In genomic region chr6:53591873-53592272, GRCh38 we compare ENCODE assay signal across 25 cellular contexts.
"Had no signal": no experiment of that assay in that cellular context is flagged by ENCODE, and none has a peak within 500 bp of the region (broad histone marks: within the 10 kb centered on the region; RNA-seq: fewer than 3 reads in every experiment).

No MANE protein-coding gene starts in this region.

- H3K27me3 Mint-ChIP-seq: activated B cell treated with CpG ODN at 0.5 μM for 24 hours, brain had no signal

- H3K27ac ChIP-seq: gastrocnemius medialis, neutrophil, ovary, prostate gland, thyroid gland, upper lobe of right lung had no signal

- H3K4me3 Mint-ChIP-seq: activated B cell treated with CpG ODN at 0.5 μM for 24 hours; activated CD4-positive, alpha-beta T cell treated with anti-CD3 and anti-CD28 coated beads, Interleukin-2, amount 10 ng/mL, durations not matched to agents 7 days and 5 days; activated naive CD4-positive, alpha-beta T cell treated with anti-CD3 and anti-CD28 coated beads, Interleukin-2, amount 10 ng/mL, durations not matched to agents 7 days and 5 days; activated T-cell treated with anti-CD3 and anti-CD28 coated beads, Interleukin-2, amount 50 U/mL, for 24 hours; brain; memory B cell; nephron; stimulated activated naive CD8-positive, alpha-beta T cell treated with anti-CD3 and anti-CD28 coated beads, Interleukin-15, Interleukin-2, amounts not matched to agents 100 ng/mL and 50 ng/mL, for 24 hours had no signal

- H3K9me3 Mint-ChIP-seq: activated B cell treated with CpG ODN at 0.5 μM for 24 hours; activated CD4-positive, alpha-beta T cell treated with anti-CD3 and anti-CD28 coated beads, Interleukin-2, amount 10 ng/mL, durations not matched to agents 7 days and 5 days; activated naive CD4-positive, alpha-beta T cell treated with anti-CD3 and anti-CD28 coated beads, Interleukin-2, amount 10 ng/mL, durations not matched to agents 7 days and 5 days; memory B cell; stimulated activated naive CD8-positive, alpha-beta T cell treated with anti-CD3 and anti-CD28 coated beads, Interleukin-15, Interleukin-2, amounts not matched to agents 100 ng/mL and 50 ng/mL, for 24 hours had no signal

- H3K9me3 ChIP-seq: gastrocnemius medialis, neutrophil, ovary, prostate gland, thyroid gland, upper lobe of right lung had no signal

- ATAC-seq: esophagus mucosa, gastrocnemius medialis, left cardiac atrium, upper lobe of right lung had no signal

- DNase-seq: activated B cell treated with CpG ODN at 0.5 μM for 24 hours; activated CD4-positive, alpha-beta T cell treated with anti-CD3 and anti-CD28 coated beads, Interleukin-2, amount 10 ng/mL, durations not matched to agents 7 days and 5 days; activated effector memory CD4-positive, alpha-beta T cell treated with anti-CD3 and anti-CD28 coated beads, Interleukin-2, amount 50 U/mL, for 16 hours; activated naive CD4-positive, alpha-beta T cell treated with anti-CD3 and anti-CD28 coated beads, Interleukin-2, amount 10 ng/mL, durations not matched to agents 7 days and 5 days; activated T-cell treated with anti-CD3 and anti-CD28 coated beads, Interleukin-2, amount 50 U/mL, for 24 hours; anterior cingulate cortex; caudate nucleus; dermis blood vessel endothelial cell; effector CD8-positive, alpha-beta T cell; gastrocnemius medialis; hypothalamus; left cardiac atrium; ovary; stimulated activated CD4-positive, alpha-beta T cell treated with anti-CD3 and anti-CD28 coated beads, Interleukin-4, amount 100 ng/mL, for 4 hours; substantia nigra; T1000; thyroid gland; upper lobe of right lung had no signal

- H3K27ac Mint-ChIP-seq: activated B cell treated with CpG ODN at 0.5 μM for 24 hours; activated CD4-positive, alpha-beta T cell treated with anti-CD3 and anti-CD28 coated beads, Interleukin-2, amount 10 ng/mL, durations not matched to agents 7 days and 5 days; activated naive CD4-positive, alpha-beta T cell treated with anti-CD3 and anti-CD28 coated beads, Interleukin-2, amount 10 ng/mL, durations not matched to agents 7 days and 5 days; activated T-cell treated with anti-CD3 and anti-CD28 coated beads, Interleukin-2, amount 50 U/mL, for 24 hours; brain; memory B cell; nephron; stimulated activated naive CD8-positive, alpha-beta T cell treated with anti-CD3 and anti-CD28 coated beads, Interleukin-15, Interleukin-2, amounts not matched to agents 100 ng/mL and 50 ng/mL, for 24 hours had no signal

- H3K36me3 Mint-ChIP-seq: activated naive CD4-positive, alpha-beta T cell treated with anti-CD3 and anti-CD28 coated beads, Interleukin-2, amount 10 ng/mL, durations not matched to agents 7 days and 5 days; brain had no signal

- H3K4me1 Mint-ChIP-seq: activated B cell treated with CpG ODN at 0.5 μM for 24 hours; activated CD4-positive, alpha-beta T cell treated with anti-CD3 and anti-CD28 coated beads, Interleukin-2, amount 10 ng/mL, durations not matched to agents 7 days and 5 days; activated naive CD4-positive, alpha-beta T cell treated with anti-CD3 and anti-CD28 coated beads, Interleukin-2, amount 10 ng/mL, durations not matched to agents 7 days and 5 days; brain had no signal
